17 cellular contexts compared by ENCODE assay signal in the genomic region with DNA sequence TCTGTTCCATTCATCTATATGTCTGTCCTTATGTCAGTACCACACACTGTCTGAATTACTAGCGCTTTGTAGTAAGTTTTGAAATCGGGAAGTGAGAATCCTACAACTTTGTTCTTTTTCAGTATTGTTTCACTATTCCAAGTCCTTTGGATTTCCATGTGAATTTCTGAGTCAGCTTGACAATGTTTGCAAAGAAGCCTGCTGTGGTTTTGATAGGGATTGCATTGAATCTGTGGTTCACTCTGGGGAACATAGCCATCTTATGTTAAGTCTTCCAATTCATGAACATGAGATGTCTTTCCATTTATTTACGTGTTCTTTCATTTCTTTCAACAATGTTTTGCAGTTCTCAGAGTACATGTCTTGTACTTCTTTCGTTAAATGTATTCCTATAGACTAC. TPM values are rescaled to one million over a fixed set of nuclear protein-coding genes. Genes with fewer than 3 reads are reported as not detected.
DNase-seq lines count a peak whose midpoint lies in the region; FAIRE-seq and TF ChIP-seq lines count a peak whose summit lies in the region.
"Had no signal": no experiment of that assay in that cellular context is flagged by ENCODE, and none has a peak within 500 bp of the region (broad histone marks: within the 10 kb centered on the region; RNA-seq: fewer than 3 reads in every experiment).

No MANE protein-coding gene starts in this region.

- no peaks in the 10 kb centered on the region for H3K36me3 ChIP-seq in bronchial epithelial cell (ENCODE audit: control insufficient read depth, insufficient read depth, low read length)
- H3K36me3 ChIP-seq in mesenchymal stem cell (ENCODE audit: control insufficient read depth in 1 of 2, insufficient read depth in 2 of 2, low read depth in 1 of 2, low read length in 2 of 2): no peaks in the 10 kb centered on the region
- H3K36me3 ChIP-seq in MM.1S (replicated peaks; ENCODE audit: insufficient read depth, low read length): no peaks in the 10 kb centered on the region
- H3K36me3 ChIP-seq: vagina had no signal

- no peak overlapping the region for H3K23ac ChIP-seq in mesenchymal stem cell (ENCODE audit: low read length in 2 of 2)

- H3K9me2 ChIP-seq in MM.1S (replicated peaks; ENCODE audit: insufficient read depth, low read length): no peaks in the 10 kb centered on the region

- no peaks in the 10 kb centered on the region for H3K79me2 ChIP-seq in MM.1S (ENCODE audit: low read length)

- DNase-seq in AG10803 (ENCODE audit: low read depth) (peak; percentile 65), M059J (ENCODE audit: low read depth) (peak; percentile 76), bronchial epithelial cell (ENCODE audit: low read depth) (peak; percentile 56), mesenchymal stem cell (peak; percentile 83), NCI-H2227 (lab: John Stamatoyannopoulos, UW; ENCODE audit: unreplicated experiment) (no peak), MM.1S (no peak), DMS153 treated with DMSO at 0.1 percent for 48 hours (lab: John Stamatoyannopoulos, UW; ENCODE audit: unreplicated experiment) (no peak)
- DNase-seq in activated CD4-positive, alpha-beta T cell treated with anti-CD3 and anti-CD28 coated beads for 1 hour: no peak
- DNase-seq: activated B cell treated with CpG ODN at 0.5 μM for 24 hours; activated CD8-positive, alpha-beta memory T cell treated with anti-CD3 and anti-CD28 coated beads, Interleukin-2, amount 50 U/mL, for 4 hours; cortex of kidney; foreskin keratinocyte; mucosa of descending colon; stimulated activated CD4-positive, alpha-beta T cell treated with anti-CD3 and anti-CD28 coated beads, Interleukin-2, amount 100 ng/mL, for 48 hours had no signal

- no peak overlapping the region for H2AK5ac ChIP-seq in mesenchymal stem cell (ENCODE audit: low read length, severe bottlenecking)

- H4K91ac ChIP-seq in mesenchymal stem cell (ENCODE audit: low read length): no peak overlapping the region

- no peak for FAIRE-seq in bronchial epithelial cell (lab: Jason Lieb, UNC)

- H2BK120ac ChIP-seq in mesenchymal stem cell (ENCODE audit: low read depth, low read length): no peak overlapping the region

- H3K4me2 ChIP-seq in mesenchymal stem cell (ENCODE audit: low read length, poor library complexity, severe bottlenecking) (no peak overlapping the region), MM.1S (ENCODE audit: low read depth, low read length) (no peak overlapping the region)

- H3K9me3 ChIP-seq in mesenchymal stem cell (ENCODE audit: control insufficient read depth, low read length) (no peaks in the 10 kb centered on the region), MM.1S (replicated peaks; ENCODE audit: insufficient read depth, low read length) (no peaks in the 10 kb centered on the region)
- H3K9me3 ChIP-seq: mucosa of descending colon, vagina had no signal

- H3K9ac ChIP-seq in mesenchymal stem cell (ENCODE audit: low read length) (no peak overlapping the region), MM.1S (ENCODE audit: low read length) (no peak overlapping the region)

- H3K4me3 ChIP-seq in AG10803 (ENCODE audit: low read length) (no peak overlapping the region), bronchial epithelial cell (ENCODE audit: low read depth, low read length) (no peak overlapping the region), mesenchymal stem cell (ENCODE audit: insufficient read depth in 1 of 2, low read depth in 1 of 2, low read length in 2 of 2) (no peak overlapping the region), MM.1S (ENCODE audit: low read length) (no peak overlapping the region)
- H3K4me3 ChIP-seq: mucosa of descending colon, SK-N-MC, vagina had no signal

- H2AFZ ChIP-seq in mesenchymal stem cell (ENCODE audit: low read depth, low read length) (no peak overlapping the region), MM.1S (ENCODE audit: low read length) (no peak overlapping the region)

- H3K14ac ChIP-seq in mesenchymal stem cell (ENCODE audit: low read length in 2 of 2): no peak overlapping the region

- no peak overlapping the region for H2BK12ac ChIP-seq in mesenchymal stem cell (ENCODE audit: low read length in 2 of 2)

- H3K79me1 ChIP-seq in mesenchymal stem cell (replicated peaks; ENCODE audit: low read length, poor library complexity, severe bottlenecking): no peaks in the 10 kb centered on the region

- H4K8ac ChIP-seq in mesenchymal stem cell (ENCODE audit: low read length): no peak overlapping the region

- TF ChIP-seq CTCF in AG10803 (conservative IDR thresholded peaks at IDR 0.05; ENCODE audit: low read length) (no peak), bronchial epithelial cell (IDR thresholded peaks at IDR 0.05; ENCODE audit: insufficient read depth, low read length, severe bottlenecking) (no peak), MM.1S (IDR thresholded peaks at IDR 0.05; ENCODE audit: low read length) (no peak)

- H3K4me1 ChIP-seq in mesenchymal stem cell (ENCODE audit: control insufficient read depth, insufficient read depth, low read depth, low read length) (peaks cover 16% of the 10 kb centered on the region), MM.1S (ENCODE audit: low read length) (no peaks in the 10 kb centered on the region)
- H3K4me1 ChIP-seq: vagina had no signal

- no peaks in the 10 kb centered on the region for H4K20me1 ChIP-seq in MM.1S (ENCODE audit: insufficient read depth, low read length)

- H3F3A ChIP-seq in MM.1S (ENCODE audit: insufficient read depth, low read length): no peaks in the 10 kb centered on the region

- H3K4ac ChIP-seq in mesenchymal stem cell (ENCODE audit: low read depth in 1 of 2, low read length in 2 of 2): no peak overlapping the region

- peak overlapping the region; percentile 36 for H2BK5ac ChIP-seq in mesenchymal stem cell (ENCODE audit: low read depth, low read length, poor library complexity, severe bottlenecking)

- H3K27me3 ChIP-seq in bronchial epithelial cell (ENCODE audit: control insufficient read depth, insufficient read depth, low read length) (no peaks in the 10 kb centered on the region), mesenchymal stem cell (ENCODE audit: control insufficient read depth in 1 of 2, insufficient read depth in 1 of 2, low read length in 2 of 2) (peaks cover 0 to 20% of the 10 kb centered on the region in 2 experiments), MM.1S (replicated peaks; ENCODE audit: insufficient read depth, low read length) (no peaks in the 10 kb centered on the region)
- H3K27me3 ChIP-seq: foreskin keratinocyte, vagina had no signal

- H3K27ac ChIP-seq in mesenchymal stem cell (ENCODE audit: low read length, poor library complexity, severe bottlenecking) (peak overlapping the region; percentile 97), MM.1S (ENCODE audit: low read length) (no peak overlapping the region)
- H3K27ac ChIP-seq: foreskin keratinocyte, SK-N-MC, vagina had no signal

- H3K18ac ChIP-seq in mesenchymal stem cell (ENCODE audit: low read depth in 1 of 2, low read length in 2 of 2): no peak overlapping the region

- no peak overlapping the region for H2BK15ac ChIP-seq in mesenchymal stem cell (ENCODE audit: low read depth, poor library complexity, severe bottlenecking)

- WGBS in mesenchymal stem cell: 100% methylated on average over 1 of the region's 4 CpGs

RNA-seq across cellular contexts. Expression of a gene that starts 15.0 kb away (rescaled TPM):
- not detected in 2 replicates for total RNA-seq in M059J (2014; rRNA removed; shearing (Covaris generic))
- total RNA-seq in bronchial epithelial cell: not detected in 2 replicates
- 0.15 TPM for polyA plus RNA-seq in mesenchymal stem cell (2013, experiment 1 of 2)
- 0.11 TPM for polyA plus RNA-seq in mesenchymal stem cell (2013, experiment 2 of 2)
- total RNA-seq: foreskin keratinocyte, vagina had no signal
- polyA plus RNA-seq: BJ, foreskin keratinocyte had no signal

Comparison
In these comparisons a context has a peak if more than half of its experiments do, and no peak if none do; other contexts are left out.
1. DNase-seq: peak in AG10803 (single experiment), M059J (single experiment), bronchial epithelial cell (single experiment) and mesenchymal stem cell (single experiment); none in NCI-H2227 (single experiment), MM.1S (single experiment), activated CD4-positive, alpha-beta T cell treated with anti-CD3 and anti-CD28 coated beads for 1 hour (single experiment) and DMS153 treated with DMSO at 0.1 percent for 48 hours (single experiment).